In genomic region chr3:8444883-8445282, GRCh38 we compare ENCODE assay signal across 13 cellular contexts. TPM values are rescaled to one million over a fixed set of nuclear protein-coding genes. Genes with fewer than 3 reads are reported as not detected.
A peak's percentile ranks its signal among the peaks of the same experiment; 100 is the strongest.
DNase-seq lines count a peak whose midpoint lies in the region; ATAC-seq, FAIRE-seq and TF ChIP-seq lines count a peak whose summit lies in the region.
"Had no signal": no experiment of that assay in that cellular context is flagged by ENCODE, and none has a peak within 500 bp of the region (broad histone marks: within the 10 kb centered on the region; RNA-seq: fewer than 3 reads in every experiment).

No MANE protein-coding gene starts in this region.

- H4K20me1 ChIP-seq in astrocyte (ENCODE audit: insufficient read depth, low read length), result no peaks in the 10 kb centered on the region

- intact Hi-C loops in lower lobe of right lung (cut with DNase I), result no loop called here
- intact Hi-C loops in stomach (cut with DNase I; ENCODE audit: low total_unique reads), result loop anchor here (5.0 kb wide), 1 partner anchor 177 kb away; no protein-coding TSS in a partner anchor
- intact Hi-C loops in posterior vena cava (cut with DNase I), result loop anchor here (5.0 kb wide), 2 partner anchors 162 to 177 kb away; no protein-coding TSS in a partner anchor

- no peaks in the 10 kb centered on the region for H3K79me2 ChIP-seq in astrocyte (ENCODE audit: insufficient read depth, low read length)

- peak overlapping the region; percentile 97 for H3K27ac ChIP-seq in astrocyte (ENCODE audit: low read depth, low read length)
- H3K27ac ChIP-seq in lower lobe of right lung, result peak overlapping the region; percentile 80
- H3K27ac ChIP-seq in stomach, result peak overlapping the region in 4 of 5 donors; percentile 77 to 87 (median 83)

- H3K27me3 ChIP-seq in astrocyte (ENCODE audit: insufficient read depth, low read length), result no peaks in the 10 kb centered on the region
- H3K27me3 ChIP-seq in lower lobe of right lung (ENCODE audit: low read depth), result no peaks in the 10 kb centered on the region
- H3K27me3 ChIP-seq in stomach, result no peaks in the 10 kb centered on the region

- peaks cover 31% of the 10 kb centered on the region for H3K4me1 Mint-ChIP-seq in astrocyte (ENCODE audit: low read depth, unreplicated experiment)
- H3K4me1 Mint-ChIP-seq: immature natural killer cell; stimulated activated naive B cell treated with anti-CD40 and anti-IgM and Interleukin-4, amounts not matched to agents 10 μg/mL and 1 μg/mL and 100 μg/mL, for 72 hours had no signal

- H3K9me3 Mint-ChIP-seq in astrocyte (ENCODE audit: unreplicated experiment), result no peaks in the 10 kb centered on the region
- H3K9me3 Mint-ChIP-seq: immature natural killer cell had no signal

- WGBS in stomach, 5 donors, result 74 to 88% (median 78%) methylated on average over 3 of the region's 3 CpGs

- H3K4me1 ChIP-seq in astrocyte (ENCODE audit: insufficient read depth, low read length) (peaks cover 40% of the 10 kb centered on the region), lower lobe of right lung (peaks cover 33% of the 10 kb centered on the region), stomach (peaks cover 23 to 42% (median 35%) of the 10 kb centered on the region in 4 donors)

- H3K36me3 Mint-ChIP-seq in astrocyte (ENCODE audit: low read depth, unreplicated experiment), result no peaks in the 10 kb centered on the region
- H3K36me3 Mint-ChIP-seq: immature natural killer cell; stimulated activated naive B cell treated with anti-CD40 and anti-IgM and Interleukin-4, amounts not matched to agents 10 μg/mL and 1 μg/mL and 100 μg/mL, for 72 hours had no signal

- TF ChIP-seq EP300 in stomach (IDR thresholded peaks at IDR 0.05), result no peak

- no peaks in the 10 kb centered on the region for H3K27me3 Mint-ChIP-seq in astrocyte (ENCODE audit: low read depth, unreplicated experiment)

- no peak for ATAC-seq in lower lobe of right lung
- ATAC-seq: stimulated activated naive B cell treated with anti-CD40 and anti-IgM and Interleukin-4, amounts not matched to agents 10 μg/mL and 1 μg/mL and 100 μg/mL, for 72 hours had no signal

- TF ChIP-seq CTCF in astrocyte (IDR thresholded peaks at IDR 0.05; ENCODE audit: insufficient read depth, low read depth, low read length) (no peak), lower lobe of right lung (IDR thresholded peaks at IDR 0.05) (no peak), stomach (IDR thresholded peaks at IDR 0.05) (no peak)

- H3K4me3 ChIP-seq in astrocyte (ENCODE audit: insufficient read depth, low read depth, low read length) (no peak overlapping the region), lower lobe of right lung (no peak overlapping the region), stomach (no peak overlapping the region)

- no peak for FAIRE-seq in astrocyte (lab: Jason Lieb, UNC)

- peak overlapping the region; percentile 90 for H3K9ac ChIP-seq in astrocyte (ENCODE audit: low read length)

- H3K9me3 ChIP-seq in astrocyte (ENCODE audit: insufficient read depth, low read depth, low read length), result no peaks in the 10 kb centered on the region
- no peaks in the 10 kb centered on the region for H3K9me3 ChIP-seq in lower lobe of right lung
- H3K9me3 ChIP-seq in stomach, result no peaks in the 10 kb centered on the region

- TF ChIP-seq POLR2A in stomach (IDR thresholded peaks at IDR 0.05), result no peak

- H3K36me3 ChIP-seq in astrocyte (ENCODE audit: insufficient read depth, low read length) (no peaks in the 10 kb centered on the region), lower lobe of right lung (no peaks in the 10 kb centered on the region), stomach (no peaks in the 10 kb centered on the region)

- no peak overlapping the region for H3K4me3 Mint-ChIP-seq in astrocyte (ENCODE audit: unreplicated experiment)
- H3K4me3 Mint-ChIP-seq: immature natural killer cell; stimulated activated naive B cell treated with anti-CD40 and anti-IgM and Interleukin-4, amounts not matched to agents 10 μg/mL and 1 μg/mL and 100 μg/mL, for 72 hours had no signal

- H2AFZ ChIP-seq in astrocyte (ENCODE audit: low read depth, low read length), result no peak overlapping the region

- DNase-seq in HT-29 (ENCODE audit: low spot score), result peak; percentile 6
- no peak for DNase-seq in astrocyte (ENCODE audit: low read depth)
- DNase-seq in lower lobe of right lung, result no peak
- DNase-seq in stomach, result no peak
- no peak for DNase-seq in activated CD4-positive, alpha-beta T cell treated with anti-CD3 and anti-CD28 coated beads for 1 hour
- no peak for DNase-seq in posterior vena cava (ENCODE audit: low spot score)
- DNase-seq in GM19238 (ENCODE audit: insufficient read length, low spot score), result no peak
- DNase-seq: GF-D8; immature natural killer cell; KG1; NCI-H1436 treated with DMSO at 0.1 percent for 48 hours; stimulated activated naive B cell treated with anti-CD40 and anti-IgM and Interleukin-4, amounts not matched to agents 10 μg/mL and 1 μg/mL and 100 μg/mL, for 72 hours; T-helper 9 cell had no signal

- H3K4me2 ChIP-seq in astrocyte (ENCODE audit: low read length), result no peak overlapping the region

- no peak overlapping the region for H3K27ac Mint-ChIP-seq in astrocyte (ENCODE audit: unreplicated experiment)
- H3K27ac Mint-ChIP-seq: immature natural killer cell; stimulated activated naive B cell treated with anti-CD40 and anti-IgM and Interleukin-4, amounts not matched to agents 10 μg/mL and 1 μg/mL and 100 μg/mL, for 72 hours had no signal

RNA-seq across cellular contexts. Expression of gene LMCD1, which starts 56.7 kb away (rescaled TPM):
- total RNA-seq in HT-29 (2014; rRNA removed; shearing (Covaris generic)), result 4.8 and 7.5 TPM in 2 replicates
- 374 and 437 TPM in 2 replicates for total RNA-seq in astrocyte
- 93.6 TPM for total RNA-seq in lower lobe of right lung
- total RNA-seq in stomach, result 10 to 100 TPM in 3 of 5 donors, under 1 TPM in 2; 0.58 to 42.3 (median 17.4) TPM
- 10 to 100 TPM; 21.0 to 60.2 (median 45.5) TPM for polyA plus RNA-seq in stomach
- 100 to 1,000 TPM; 221 to 834 TPM for total RNA-seq in posterior vena cava
